Comparison of ENCODE assay signal across 8 cellular contexts in genomic region chr1:38835230-38835827, GRCh38. TPM values are rescaled to one million over a fixed set of nuclear protein-coding genes. Genes with fewer than 3 reads are reported as not detected.
A peak's percentile ranks its signal among the peaks of the same experiment; 100 is the strongest.
DNase-seq lines count a peak whose midpoint lies in the region; ATAC-seq and TF ChIP-seq lines count a peak whose summit lies in the region.

No MANE protein-coding gene starts in this region.

- no peaks in the 10 kb centered on the region for H3K27me3 ChIP-seq in esophagus muscularis mucosa
- H3K27me3 ChIP-seq in naive thymus-derived CD4-positive, alpha-beta T cell (ENCODE audit: control insufficient read depth in 2 of 2, insufficient read depth in 2 of 2, low read length in 2 of 2): peaks cover 0 to 9% of the 10 kb centered on the region in 2 donors

- peaks cover 5 to 11% (median 6%) of the 10 kb centered on the region in 4 donors for H3K4me1 ChIP-seq in esophagus muscularis mucosa
- H3K4me1 ChIP-seq in naive thymus-derived CD4-positive, alpha-beta T cell (ENCODE audit: control insufficient read depth in 2 of 2, insufficient read depth in 2 of 2, low read length in 2 of 2): no peaks in the 10 kb centered on the region

- no peak for TF ChIP-seq POLR2A in esophagus muscularis mucosa (IDR thresholded peaks at IDR 0.05; ENCODE audit: low read depth)

- 8% methylated on average over 2 of the region's 2 CpGs for WGBS in esophagus muscularis mucosa

- no peak overlapping the region for H3K27ac ChIP-seq in esophagus muscularis mucosa (replicated peaks in 1 of 4)
- H3K27ac ChIP-seq in naive thymus-derived CD4-positive, alpha-beta T cell (ENCODE audit: low read depth, low read length): no peak overlapping the region

- TF ChIP-seq CTCF in activated B cell treated with CpG ODN at 0.5 μM for 24 hours (IDR thresholded peaks at IDR 0.05) (no peak), esophagus muscularis mucosa (IDR thresholded peaks at IDR 0.05) (peak; percentile 68 to 79 (median 78))

- H3K4me1 Mint-ChIP-seq in activated B cell treated with CpG ODN at 0.5 μM for 24 hours: peaks cover 9% of the 10 kb centered on the region
- H3K4me1 Mint-ChIP-seq in naive thymus-derived CD4-positive, alpha-beta T cell: peaks cover 0 to 8% (median 2%) of the 10 kb centered on the region in 7 donors

- H3K36me3 Mint-ChIP-seq in activated B cell treated with CpG ODN at 0.5 μM for 24 hours (ENCODE audit: low read depth): peaks cover 33% of the 10 kb centered on the region
- peaks cover 0 to 22% (median 6%) of the 10 kb centered on the region in 5 donors for H3K36me3 Mint-ChIP-seq in naive thymus-derived CD4-positive, alpha-beta T cell

- no peak overlapping the region for H3K27ac Mint-ChIP-seq in activated B cell treated with CpG ODN at 0.5 μM for 24 hours
- H3K27ac Mint-ChIP-seq in naive thymus-derived CD4-positive, alpha-beta T cell: no peak overlapping the region

- no peaks in the 10 kb centered on the region for H3K9me3 Mint-ChIP-seq in activated B cell treated with CpG ODN at 0.5 μM for 24 hours
- H3K9me3 Mint-ChIP-seq in naive thymus-derived CD4-positive, alpha-beta T cell: no peaks in the 10 kb centered on the region

- POLR2A ChIA-PET in activated B cell treated with CpG ODN at 0.5 μM for 24 hours (lab: Charles Lee): interaction anchor here (0.5 kb wide), 1 partner anchor 183 kb away, joined by 3 read pairs; no protein-coding TSS in a partner anchor
- POLR2A ChIA-PET in naive thymus-derived CD4-positive, alpha-beta T cell (lab: Charles Lee): no interaction called here

- H3K36me3 ChIP-seq in esophagus muscularis mucosa: peaks cover 16 to 32% (median 21%) of the 10 kb centered on the region in 4 donors
- H3K36me3 ChIP-seq in naive thymus-derived CD4-positive, alpha-beta T cell (ENCODE audit: control insufficient read depth in 2 of 3, insufficient read depth in 3 of 3, low read length in 3 of 3): peaks cover 0 to 16% (median 0%) of the 10 kb centered on the region in 3 experiments

- H3K27me3 Mint-ChIP-seq in activated B cell treated with CpG ODN at 0.5 μM for 24 hours: peaks cover 8% of the 10 kb centered on the region
- H3K27me3 Mint-ChIP-seq in naive thymus-derived CD4-positive, alpha-beta T cell: peaks cover 7 to 34% (median 11%) of the 10 kb centered on the region in 5 donors

- TF ChIP-seq EP300 in esophagus muscularis mucosa (IDR thresholded peaks at IDR 0.05): no peak

- intact Hi-C loops in activated B cell treated with CpG ODN at 0.5 μM for 24 hours (cut with micrococcal nuclease): loop anchor here (1.0 to 10.0 kb wide), 5 partner anchors 809 to 1232 kb away; partner anchors contain the start of gene SF3A3
- intact Hi-C loops in esophagus muscularis mucosa (cut with DNase I): loop anchor here (10.0 kb wide), 1 partner anchor 801 kb away; no protein-coding TSS in a partner anchor
- intact Hi-C loops in naive thymus-derived CD4-positive, alpha-beta T cell (cut with micrococcal nuclease): loop anchor here (1.0 to 5.0 kb wide), 7 partner anchors 257 to 945 kb away; partner anchors contain the start of gene SF3A3 (in 1 of the 2)

- CTCF ChIA-PET in activated B cell treated with CpG ODN at 0.5 μM for 24 hours (lab: Charles Lee): interaction anchor here (0.6 to 2.4 kb wide), 15 partner anchors 9 to 846 kb away, joined by 3 to 16 read pairs (median 3); partner anchors contain the start of genes NDUFS5 and SF3A3
- CTCF ChIA-PET in naive thymus-derived CD4-positive, alpha-beta T cell (lab: Charles Lee): interaction anchor here (0.7 to 3.4 kb wide), 4 partner anchors 17 to 813 kb away, joined by 3 to 14 read pairs (median 3); no protein-coding TSS in a partner anchor

- peak; percentile 84 for DNase-seq in ELR (ENCODE audit: low read depth)
- peak; percentile 63 for DNase-seq in NCI-H446 treated with DMSO at 0.1 percent for 48 hours (lab: John Stamatoyannopoulos, UW)
- DNase-seq in activated B cell treated with CpG ODN at 0.5 μM for 24 hours: no peak
- DNase-seq in esophagus muscularis mucosa (ENCODE audit: extremely low spot score): no peak
- peak in 7 of 9 donors; percentile 52 to 79 (median 71) for DNase-seq in naive thymus-derived CD4-positive, alpha-beta T cell

- ATAC-seq in HG03139 (IDR thresholded peaks at IDR 0.05; ENCODE audit: unreplicated experiment) (peak; percentile 63), activated B cell treated with CpG ODN at 0.5 μM for 24 hours (ENCODE audit: low read depth) (peak; percentile 82), HG03457 (IDR thresholded peaks at IDR 0.05; ENCODE audit: unreplicated experiment) (no peak), GM18861 (IDR thresholded peaks at IDR 0.05; ENCODE audit: unreplicated experiment) (no peak)
- peak; percentile 90 for ATAC-seq in naive thymus-derived CD4-positive, alpha-beta T cell

- H3K9me3 ChIP-seq in esophagus muscularis mucosa: no peaks in the 10 kb centered on the region
- no peaks in the 10 kb centered on the region for H3K9me3 ChIP-seq in naive thymus-derived CD4-positive, alpha-beta T cell (ENCODE audit: control insufficient read depth in 2 of 3, low read length in 3 of 3)

- no peak overlapping the region for H3K4me3 ChIP-seq in esophagus muscularis mucosa
- no peak overlapping the region for H3K4me3 ChIP-seq in naive thymus-derived CD4-positive, alpha-beta T cell (ENCODE audit: low read length)

- H3K4me3 Mint-ChIP-seq in activated B cell treated with CpG ODN at 0.5 μM for 24 hours: no peak overlapping the region
- H3K4me3 Mint-ChIP-seq in naive thymus-derived CD4-positive, alpha-beta T cell: no peak overlapping the region

RNA-seq across cellular contexts. Expression of gene RRAGC, which starts 24.2 kb away (rescaled TPM):
- 33.7 and 35.9 TPM in 2 replicates for total RNA-seq in activated B cell treated with CpG ODN at 0.5 μM for 24 hours
- 10 to 100 TPM; 18.3 to 26.3 (median 22.4) TPM for total RNA-seq in esophagus muscularis mucosa
- 10 to 100 TPM; 14.5 to 24.4 (median 16.8) TPM for total RNA-seq in naive thymus-derived CD4-positive, alpha-beta T cell
- polyA plus RNA-seq in naive thymus-derived CD4-positive, alpha-beta T cell: 1 to 10 TPM; 6.6 to 6.9 TPM

RNA-seq across cellular contexts. Expression of gene MYCBP, which starts 37.8 kb away (rescaled TPM):
- total RNA-seq in activated B cell treated with CpG ODN at 0.5 μM for 24 hours (18.6 and 19.2 TPM in 2 replicates), esophagus muscularis mucosa (10 to 100 TPM; 17.4 to 22.5 (median 21.2) TPM)
- 10 to 100 TPM in 4 of 5 experiments, 1 to 10 TPM in 1; 6.1 to 38.2 (median 11.7) TPM for total RNA-seq in naive thymus-derived CD4-positive, alpha-beta T cell
- polyA plus RNA-seq in naive thymus-derived CD4-positive, alpha-beta T cell: 10 to 100 TPM; 39.8 to 62.2 TPM

RNA-seq across cellular contexts. Expression of gene GJA9, which starts 46.1 kb away (rescaled TPM):
- total RNA-seq in activated B cell treated with CpG ODN at 0.5 μM for 24 hours (not detected in 2 replicates), esophagus muscularis mucosa (not detected)
- total RNA-seq in naive thymus-derived CD4-positive, alpha-beta T cell: not detected
- not detected for polyA plus RNA-seq in naive thymus-derived CD4-positive, alpha-beta T cell

Comparison
In these comparisons a context has a peak if more than half of its experiments do, and no peak if none do; other contexts are left out.
1. DNase-seq: peak in ELR (single experiment), NCI-H446 treated with DMSO at 0.1 percent for 48 hours (single experiment) and naive thymus-derived CD4-positive, alpha-beta T cell (7 of 9); none in activated B cell treated with CpG ODN at 0.5 μM for 24 hours (single experiment) and esophagus muscularis mucosa (single experiment).
2. ATAC-seq: peak in HG03139 (single experiment), activated B cell treated with CpG ODN at 0.5 μM for 24 hours (single experiment) and naive thymus-derived CD4-positive, alpha-beta T cell (single experiment); none in HG03457 (single experiment) and GM18861 (single experiment).